ENCODE assay signal across 9 cellular contexts in genomic region chr20:17613328-17614175, GRCh38. TPM values are rescaled to one million over a fixed set of nuclear protein-coding genes. Genes with fewer than 3 reads are reported as not detected.
A peak's percentile ranks its signal among the peaks of the same experiment; 100 is the strongest.
DNase-seq lines count a peak whose midpoint lies in the region; ATAC-seq, FAIRE-seq and TF ChIP-seq lines count a peak whose summit lies in the region.
"Had no signal": no experiment of that assay in that cellular context is flagged by ENCODE, and none has a peak within 500 bp of the region (broad histone marks: within the 10 kb centered on the region; RNA-seq: fewer than 3 reads in every experiment).

No MANE protein-coding gene starts in this region.

- TF ChIP-seq POLR2A in HepG2 (IDR thresholded peaks at IDR 0.05; ENCODE audit: insufficient read depth in 1 of 2, low read depth in 2 of 2, low read length in 2 of 2): peak in 1 of 2 experiments; percentile 46; a peak in 3 of 4 replicates

- TF ChIP-seq EP300 in HepG2 (IDR thresholded peaks at IDR 0.05; ENCODE audit: low read depth in 2 of 2, low read length in 2 of 2) (no peak), HepG2 (CRISPR knock-in tag; IDR thresholded peaks at IDR 0.05; ENCODE audit: borderline replicate concordance) (no peak)

- H3K9me3 ChIP-seq in ascending aorta (no peaks in the 10 kb centered on the region), HepG2 (ENCODE audit: low read length) (no peaks in the 10 kb centered on the region), thoracic aorta (no peaks in the 10 kb centered on the region)

- POLR2A ChIA-PET in HepG2 (lab: Yijun Ruan, JAX): interaction anchor here (0.8 to 1.6 kb wide), 8 partner anchors 10 to 109 kb away, joined by 3 to 4 read pairs (median 3); partner anchors contain the start of genes BFSP1, DSTN and RRBP1

- ATAC-seq in HepG2 (no peak), thoracic aorta (ENCODE audit: insufficient number of reproducible peaks, low FRiP score, low read depth) (no peak)

- 87% methylated on average over 37 of the region's 40 CpGs for WGBS in HepG2 (ENCODE audit: low lambda C conversion rate)

- H3K4me3 ChIP-seq in ascending aorta: peak overlapping the region in 1 of 2 donors; percentile 43
- no peak overlapping the region for H3K4me3 ChIP-seq in HepG2 (replicated peaks in 1 of 3; ENCODE audit: insufficient read depth in 1 of 3, low read depth in 2 of 3, low read length in 3 of 3)
- H3K4me3 ChIP-seq in thoracic aorta: no peak overlapping the region

- 0 out of 2 replicates have a peak overlapping the region, but pooled peaks have one; percentile 1 for H3K4me2 ChIP-seq in HepG2 (ENCODE audit: low read depth, low read length)

- TF ChIP-seq CTCF in ascending aorta (IDR thresholded peaks at IDR 0.05): no peak
- no peak for TF ChIP-seq CTCF in HepG2 (CRISPR knock-in tag; IDR thresholded peaks at IDR 0.05)
- no peak for TF ChIP-seq CTCF in thoracic aorta (IDR thresholded peaks at IDR 0.05)

- H4K20me1 ChIP-seq in HepG2 (ENCODE audit: insufficient read depth, low read length): peaks cover 23% of the 10 kb centered on the region; the same call in 1 of the 2 replicates

- TF ChIP-seq RAD21 in HepG2 (CRISPR knock-in tag; IDR thresholded peaks at IDR 0.05): no peak

- peaks cover 39 to 51% of the 10 kb centered on the region in 2 donors for H3K36me3 ChIP-seq in ascending aorta
- H3K36me3 ChIP-seq in HepG2 (replicated peaks in 1 of 2; ENCODE audit: control insufficient read depth in 1 of 2, insufficient read depth in 2 of 2, low read length in 2 of 2): peaks cover 35 to 46% of the 10 kb centered on the region in 2 experiments
- peaks cover 25% of the 10 kb centered on the region for H3K36me3 ChIP-seq in thoracic aorta

- in situ Hi-C loops in HepG2 (cut with HindIII; ENCODE audit: extremely low pct_ligation_motif_present, low pct_unique_long_range_greater_than_20kb): loop anchor here (5.0 kb wide), 1 partner anchor 76 kb away; no protein-coding TSS in a partner anchor

- peak overlapping the region; percentile 84 to 93 for H3K27ac ChIP-seq in ascending aorta
- peak overlapping the region; percentile 32 for H3K27ac ChIP-seq in HepG2 (ENCODE audit: extremely low read length, insufficient read depth, low read length)
- H3K27ac ChIP-seq in thoracic aorta: peak overlapping the region; percentile 83 to 87

- CTCF ChIA-PET in HepG2 (lab: Yijun Ruan, JAX; ENCODE audit: low intra/inter-chr PET ratio, low total read pairs): interaction anchor here (3.1 kb wide), 1 partner anchor 77 kb away, joined by 11 read pairs; no protein-coding TSS in a partner anchor

- H3K4me1 ChIP-seq in ascending aorta: peaks cover 40 to 74% of the 10 kb centered on the region in 2 donors
- H3K4me1 ChIP-seq in HepG2 (ENCODE audit: insufficient read depth, low read length): peaks cover 22% of the 10 kb centered on the region
- peaks cover 56 to 76% of the 10 kb centered on the region in 2 donors for H3K4me1 ChIP-seq in thoracic aorta (ENCODE audit: control insufficient read depth in 1 of 2, low read depth in 2 of 2)

- DNase-seq in HuH-7 (ENCODE audit: low spot score) (peak; percentile 23), ascending aorta (ENCODE audit: low spot score in 2 of 2) (peak in 1 of 2 donors; percentile 70), HepG2 (ENCODE audit: low spot score) (no peak), thoracic aorta (ENCODE audit: low spot score) (no peak), DMS114 treated with DMSO at 0.1 percent for 48 hours (lab: John Stamatoyannopoulos, UW; ENCODE audit: unreplicated experiment) (no peak), hypothalamus (lab: John Stamatoyannopoulos, UW) (no peak)
- no peak for DNase-seq in stimulated activated CD4-positive, alpha-beta T cell treated with anti-CD3 and anti-CD28 coated beads, Interleukin-4, amount 100 ng/mL, for 24 hours
- DNase-seq: midbrain had no signal

- H2AFZ ChIP-seq in HepG2 (ENCODE audit: low read length): no peak overlapping the region

- H3K27me3 ChIP-seq in ascending aorta (no peaks in the 10 kb centered on the region), HepG2 (ENCODE audit: control insufficient read depth in 1 of 2, insufficient read depth in 2 of 2, low read length in 2 of 2) (no peaks in the 10 kb centered on the region), thoracic aorta (replicated peaks; ENCODE audit: insufficient read depth) (no peaks in the 10 kb centered on the region)

- no peak overlapping the region for H3K9ac ChIP-seq in HepG2 (ENCODE audit: insufficient read depth, low read depth, low read length)

- FAIRE-seq in HepG2 (lab: Jason Lieb, UNC): no peak
- FAIRE-seq: endometrium had no signal

- H3K79me2 ChIP-seq in HepG2 (ENCODE audit: insufficient read depth, low read length): no peaks in the 10 kb centered on the region

- intact Hi-C loops in ascending aorta (cut with DNase I): loop anchor here (2.0 kb wide), 2 partner anchors 25 to 43 kb away; partner anchors contain the start of gene DSTN
- intact Hi-C loops in HepG2 (cut with micrococcal nuclease; ENCODE audit: unreplicated experiment): no loop called here

- TSS peak; percentile 77 for BruUV-seq in HepG2 (replicated peaks; lab: Mats Ljungman, UMichigan)

TF ChIP-seq in HepG2, 621 proteins besides CTCF, POLR2A, EP300 and RAD21 (continues in another document):
- TF ChIP-seq ZFY (CRISPR knock-in tag; IDR thresholded peaks at IDR 0.05) (no peak), MTERF4 (CRISPR knock-in tag; IDR thresholded peaks at IDR 0.05) (0 out of 2 replicates have a peak, but pooled peaks have one; percentile 8), SKIL (CRISPR knock-in tag; IDR thresholded peaks at IDR 0.05; ENCODE audit: borderline replicate concordance) (no peak), CHD2 (IDR thresholded peaks at IDR 0.05; ENCODE audit: low read depth, low read length) (no peak), AGO2 (optimal IDR thresholded peaks at IDR 0.05; ENCODE audit: low read depth, low read length) (peak; percentile 99), CEBPG (CRISPR knock-in tag; IDR thresholded peaks at IDR 0.05) (no peak), SMAD3 (CRISPR knock-in tag; IDR thresholded peaks at IDR 0.05) (no peak), ZNF652 (CRISPR knock-in tag; IDR thresholded peaks at IDR 0.05; ENCODE audit: borderline replicate concordance, low read depth) (no peak)

RNA-seq across cellular contexts. Expression of gene DSTN, which starts 43.7 kb away (rescaled TPM):
- total RNA-seq in ascending aorta (452 TPM), HepG2 (2016; rRNA removed; fragmentation: Illumina TruSeq; extraction: Trizol) (106 and 164 TPM in 2 replicates), thoracic aorta (1,000 to 10,000 TPM; 1,342 to 1,977 TPM)
- total RNA-seq in HepG2 (2016; cell fraction: cytosol; rRNA removed; fragmentation: Illumina TruSeq; extraction: Trizol; ENCODE audit: low read depth): 28.2 and 36.3 TPM in 2 replicates
- 120 and 172 TPM in 2 replicates for total RNA-seq in HepG2 (2016; cell fraction: insoluble cytoplasmic fraction; rRNA removed; fragmentation: Illumina TruSeq; extraction: Trizol)
- total RNA-seq in HepG2 (2016; cell fraction: membrane; rRNA removed; fragmentation: Illumina TruSeq; extraction: Trizol): 94.4 and 96.0 TPM in 2 replicates
- 46.1 and 50.0 TPM in 2 replicates for total RNA-seq in HepG2 (2016; cell fraction: nucleus; rRNA removed; fragmentation: Illumina TruSeq; extraction: Trizol)
- 21.8 and 27.6 TPM in 2 replicates for polyA plus RNA-seq in HepG2 (2011; rRNA removed)
- 11.0 and 20.0 TPM in 2 replicates for polyA plus RNA-seq in HepG2 (2011; cell fraction: cytosol; rRNA removed)
- 8.1 and 11.6 TPM in 2 replicates for polyA plus RNA-seq in HepG2 (2011; cell fraction: nucleus; rRNA removed)
- 74.6 and 95.1 TPM in 2 replicates for polyA plus RNA-seq in HepG2 (2012)
- polyA plus RNA-seq in HepG2 (2016; cell fraction: cytosol; fragmentation: Illumina TruSeq; extraction: Trizol; ENCODE audit: low read depth): 77.0 and 95.4 TPM in 2 replicates
- 263 and 281 TPM in 2 replicates for polyA plus RNA-seq in HepG2 (2016; cell fraction: insoluble cytoplasmic fraction; fragmentation: Illumina TruSeq; extraction: Trizol; ENCODE audit: low read depth)
- polyA plus RNA-seq in HepG2 (2016; cell fraction: membrane; fragmentation: Illumina TruSeq; extraction: Trizol; ENCODE audit: low read depth): 120 and 139 TPM in 2 replicates
- polyA plus RNA-seq in HepG2 (2016; cell fraction: nucleus; fragmentation: Illumina TruSeq; extraction: Trizol; ENCODE audit: insufficient read depth, low read depth): 108 and 109 TPM in 2 replicates
- 1.3 and 4.9 TPM in 2 replicates for polyA minus RNA-seq in HepG2 (2011; rRNA and poly(A)+ RNA removed; ENCODE audit: low replicate concordance)
- polyA minus RNA-seq in HepG2 (2011; cell fraction: cytosol; rRNA and poly(A)+ RNA removed): 15.3 and 15.9 TPM in 2 replicates
- polyA minus RNA-seq in HepG2 (2011; cell fraction: nucleus; rRNA and poly(A)+ RNA removed): 5.8 and 7.6 TPM in 2 replicates

Comparison
In these comparisons a context has a peak if more than half of its experiments do, and no peak if none do; other contexts are left out.
1. H3K27ac ChIP-seq: peak in every context shown above with its lines; median percentile 88 in ascending aorta; 85 in thoracic aorta; 32 in HepG2.